In the genomic region with DNA sequence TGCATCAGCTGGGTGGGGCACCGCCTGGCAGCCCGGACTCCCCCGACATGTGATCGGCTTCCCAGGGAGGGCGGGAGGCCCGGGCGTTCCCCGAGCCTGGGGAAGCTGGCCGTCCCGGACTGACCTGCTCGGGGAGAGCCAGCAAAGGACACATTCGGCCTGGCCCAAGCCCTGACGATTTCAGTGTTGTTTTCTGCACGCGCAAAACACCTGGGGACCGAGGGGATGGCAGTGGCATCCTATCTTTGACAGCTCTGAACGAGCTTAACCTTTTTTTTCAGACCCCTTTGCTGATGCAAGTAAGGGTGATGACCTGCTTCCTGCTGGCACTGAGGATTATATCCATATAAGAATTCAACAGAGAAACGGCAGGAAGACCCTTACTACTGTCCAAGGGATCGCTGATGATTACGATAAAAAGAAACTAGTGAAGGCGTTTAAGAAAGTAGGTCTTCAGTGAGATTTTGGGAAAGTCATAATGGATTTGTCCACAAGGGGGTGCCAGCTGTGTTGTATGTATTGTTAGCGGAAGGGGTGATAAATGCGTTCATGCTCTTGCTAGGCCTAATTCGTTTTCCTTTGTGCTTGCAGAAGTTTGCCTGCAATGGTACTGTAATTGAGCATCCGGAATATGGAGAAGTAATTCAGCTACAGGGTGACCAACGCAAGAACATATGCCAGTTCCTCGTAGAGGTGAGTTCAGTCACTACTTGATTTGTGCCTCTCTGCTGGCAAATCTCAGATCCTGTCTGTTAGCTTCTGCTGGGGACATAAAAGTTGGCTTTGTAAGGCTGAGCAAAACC, we compare ENCODE assay signal across 1 cellular context.
A peak's percentile ranks its signal among the peaks of the same experiment; 100 is the strongest.
TF ChIP-seq lines count a peak whose summit lies in the region.

No MANE protein-coding gene starts in this region.

TF ChIP-seq in K562, 482 proteins besides CTCF, POLR2A, EP300 and RAD21 (continued from another document and continues in another):
- TF ChIP-seq, protein P1, sequence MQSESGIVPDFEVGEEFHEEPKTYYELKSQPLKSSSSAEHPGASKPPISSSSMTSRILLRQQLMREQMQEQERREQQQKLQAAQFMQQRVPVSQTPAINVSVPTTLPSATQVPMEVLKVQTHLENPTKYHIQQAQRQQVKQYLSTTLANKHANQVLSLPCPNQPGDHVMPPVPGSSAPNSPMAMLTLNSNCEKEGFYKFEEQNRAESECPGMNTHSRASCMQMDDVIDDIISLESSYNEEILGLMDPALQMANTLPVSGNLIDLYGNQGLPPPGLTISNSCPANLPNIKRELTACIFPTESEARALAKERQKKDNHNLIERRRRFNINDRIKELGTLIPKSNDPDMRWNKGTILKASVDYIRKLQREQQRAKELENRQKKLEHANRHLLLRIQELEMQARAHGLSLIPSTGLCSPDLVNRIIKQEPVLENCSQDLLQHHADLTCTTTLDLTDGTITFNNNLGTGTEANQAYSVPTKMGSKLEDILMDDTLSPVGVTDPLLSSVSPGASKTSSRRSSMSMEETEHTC (IDR thresholded peaks at IDR 0.05) = peak; percentile 64; the same call in 1 of the 2 replicates
- TF ChIP-seq, protein P2, sequence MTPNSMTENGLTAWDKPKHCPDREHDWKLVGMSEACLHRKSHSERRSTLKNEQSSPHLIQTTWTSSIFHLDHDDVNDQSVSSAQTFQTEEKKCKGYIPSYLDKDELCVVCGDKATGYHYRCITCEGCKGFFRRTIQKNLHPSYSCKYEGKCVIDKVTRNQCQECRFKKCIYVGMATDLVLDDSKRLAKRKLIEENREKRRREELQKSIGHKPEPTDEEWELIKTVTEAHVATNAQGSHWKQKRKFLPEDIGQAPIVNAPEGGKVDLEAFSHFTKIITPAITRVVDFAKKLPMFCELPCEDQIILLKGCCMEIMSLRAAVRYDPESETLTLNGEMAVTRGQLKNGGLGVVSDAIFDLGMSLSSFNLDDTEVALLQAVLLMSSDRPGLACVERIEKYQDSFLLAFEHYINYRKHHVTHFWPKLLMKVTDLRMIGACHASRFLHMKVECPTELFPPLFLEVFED (CRISPR knock-in tag; conservative IDR thresholded peaks at IDR 0.05) = no peak
- no peak for TF ChIP-seq SMARCB1 (IDR thresholded peaks at IDR 0.05; ENCODE audit: insufficient read length, low read depth)
- TF ChIP-seq, protein P3, sequence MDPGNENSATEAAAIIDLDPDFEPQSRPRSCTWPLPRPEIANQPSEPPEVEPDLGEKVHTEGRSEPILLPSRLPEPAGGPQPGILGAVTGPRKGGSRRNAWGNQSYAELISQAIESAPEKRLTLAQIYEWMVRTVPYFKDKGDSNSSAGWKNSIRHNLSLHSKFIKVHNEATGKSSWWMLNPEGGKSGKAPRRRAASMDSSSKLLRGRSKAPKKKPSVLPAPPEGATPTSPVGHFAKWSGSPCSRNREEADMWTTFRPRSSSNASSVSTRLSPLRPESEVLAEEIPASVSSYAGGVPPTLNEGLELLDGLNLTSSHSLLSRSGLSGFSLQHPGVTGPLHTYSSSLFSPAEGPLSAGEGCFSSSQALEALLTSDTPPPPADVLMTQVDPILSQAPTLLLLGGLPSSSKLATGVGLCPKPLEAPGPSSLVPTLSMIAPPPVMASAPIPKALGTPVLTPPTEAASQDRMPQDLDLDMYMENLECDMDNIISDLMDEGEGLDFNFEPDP (CRISPR knock-in tag; IDR thresholded peaks at IDR 0.05) = no peak
- no peak for TF ChIP-seq RBM34 (IDR thresholded peaks at IDR 0.05; ENCODE audit: borderline replicate concordance, insufficient read depth, low read length)
- no peak for TF ChIP-seq NCOR1 (IDR thresholded peaks at IDR 0.05)
- TF ChIP-seq CCNT2 (IDR thresholded peaks at IDR 0.05; ENCODE audit: borderline replicate concordance, extremely low read depth, insufficient read length, low read depth, low read length) = no peak
- no peak for TF ChIP-seq JUND (IDR thresholded peaks at IDR 0.05; ENCODE audit: borderline replicate concordance, low read depth, low read length)
- TF ChIP-seq JUND (tag; IDR thresholded peaks at IDR 0.05; ENCODE audit: borderline replicate concordance, low read depth, low read length) = no peak
- no peak for TF ChIP-seq RB1 (IDR thresholded peaks at IDR 0.05; ENCODE audit: low read depth)
- no peak for TF ChIP-seq TRIM28 (IDR thresholded peaks at IDR 0.05)
- no peak for TF ChIP-seq NELFE (IDR thresholded peaks at IDR 0.05; ENCODE audit: insufficient read depth, insufficient read length)
- no peak for TF ChIP-seq ZKSCAN3 (CRISPR knock-in tag; IDR thresholded peaks at IDR 0.05)
- TF ChIP-seq, protein P4, sequence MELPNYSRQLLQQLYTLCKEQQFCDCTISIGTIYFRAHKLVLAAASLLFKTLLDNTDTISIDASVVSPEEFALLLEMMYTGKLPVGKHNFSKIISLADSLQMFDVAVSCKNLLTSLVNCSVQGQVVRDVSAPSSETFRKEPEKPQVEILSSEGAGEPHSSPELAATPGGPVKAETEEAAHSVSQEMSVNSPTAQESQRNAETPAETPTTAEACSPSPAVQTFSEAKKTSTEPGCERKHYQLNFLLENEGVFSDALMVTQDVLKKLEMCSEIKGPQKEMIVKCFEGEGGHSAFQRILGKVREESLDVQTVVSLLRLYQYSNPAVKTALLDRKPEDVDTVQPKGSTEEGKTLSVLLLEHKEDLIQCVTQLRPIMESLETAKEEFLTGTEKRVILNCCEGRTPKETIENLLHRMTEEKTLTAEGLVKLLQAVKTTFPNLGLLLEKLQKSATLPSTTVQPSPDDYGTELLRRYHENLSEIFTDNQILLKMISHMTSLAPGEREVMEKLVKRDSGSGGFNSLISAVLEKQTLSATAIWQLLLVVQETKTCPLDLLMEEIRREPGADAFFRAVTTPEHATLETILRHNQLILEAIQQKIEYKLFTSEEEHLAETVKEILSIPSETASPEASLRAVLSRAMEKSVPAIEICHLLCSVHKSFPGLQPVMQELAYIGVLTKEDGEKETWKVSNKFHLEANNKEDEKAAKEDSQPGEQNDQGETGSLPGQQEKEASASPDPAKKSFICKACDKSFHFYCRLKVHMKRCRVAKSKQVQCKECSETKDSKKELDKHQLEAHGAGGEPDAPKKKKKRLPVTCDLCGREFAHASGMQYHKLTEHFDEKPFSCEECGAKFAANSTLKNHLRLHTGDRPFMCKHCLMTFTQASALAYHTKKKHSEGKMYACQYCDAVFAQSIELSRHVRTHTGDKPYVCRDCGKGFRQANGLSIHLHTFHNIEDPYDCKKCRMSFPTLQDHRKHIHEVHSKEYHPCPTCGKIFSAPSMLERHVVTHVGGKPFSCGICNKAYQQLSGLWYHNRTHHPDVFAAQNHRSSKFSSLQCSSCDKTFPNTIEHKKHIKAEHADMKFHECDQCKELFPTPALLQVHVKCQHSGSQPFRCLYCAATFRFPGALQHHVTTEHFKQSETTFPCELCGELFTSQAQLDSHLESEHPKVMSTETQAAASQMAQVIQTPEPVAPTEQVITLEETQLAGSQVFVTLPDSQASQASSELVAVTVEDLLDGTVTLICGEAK (IDR thresholded peaks at IDR 0.05) = no peak
- TF ChIP-seq, protein P4 (CRISPR knock-in tag; IDR thresholded peaks at IDR 0.05) = no peak
- no peak for TF ChIP-seq CTBP1 (IDR thresholded peaks at IDR 0.05; ENCODE audit: borderline replicate concordance)
- TF ChIP-seq CC2D1A (IDR thresholded peaks at IDR 0.05) = 0 out of 2 replicates have a peak, but pooled peaks have one; percentile 19
- TF ChIP-seq TAF9B (IDR thresholded peaks at IDR 0.05; ENCODE audit: partially characterized antibody) = no peak
- TF ChIP-seq HNRNPK (IDR thresholded peaks at IDR 0.05; ENCODE audit: low read depth, low read length, poor library complexity, severe bottlenecking) = peak; percentile 12
- no peak for TF ChIP-seq SMAD4 (CRISPR knock-in tag; conservative IDR thresholded peaks at IDR 0.05)
- TF ChIP-seq, protein P5, sequence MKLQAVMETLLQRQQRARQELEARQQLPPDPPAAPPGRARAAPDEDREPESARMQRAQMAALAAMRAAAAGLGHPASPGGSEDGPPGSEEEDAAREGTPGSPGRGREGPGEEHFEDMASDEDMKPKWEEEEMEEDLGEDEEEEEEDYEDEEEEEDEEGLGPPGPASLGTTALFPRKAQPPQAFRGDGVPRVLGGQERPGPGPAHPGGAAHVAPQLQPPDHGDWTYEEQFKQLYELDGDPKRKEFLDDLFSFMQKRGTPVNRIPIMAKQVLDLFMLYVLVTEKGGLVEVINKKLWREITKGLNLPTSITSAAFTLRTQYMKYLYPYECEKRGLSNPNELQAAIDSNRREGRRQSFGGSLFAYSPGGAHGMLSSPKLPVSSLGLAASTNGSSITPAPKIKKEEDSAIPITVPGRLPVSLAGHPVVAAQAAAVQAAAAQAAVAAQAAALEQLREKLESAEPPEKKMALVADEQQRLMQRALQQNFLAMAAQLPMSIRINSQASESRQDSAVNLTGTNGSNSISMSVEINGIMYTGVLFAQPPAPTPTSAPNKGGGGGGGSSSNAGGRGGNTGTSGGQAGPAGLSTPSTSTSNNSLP (IDR thresholded peaks at IDR 0.05; ENCODE audit: borderline replicate concordance, low read depth, low read length) = no peak
- no peak for TF ChIP-seq ZNF282 (CRISPR knock-in tag; IDR thresholded peaks at IDR 0.05)
- no peak for TF ChIP-seq MYBL2 (IDR thresholded peaks at IDR 0.05; ENCODE audit: low read depth)
- TF ChIP-seq MYBL2 (CRISPR knock-in tag; IDR thresholded peaks at IDR 0.05; ENCODE audit: borderline replicate concordance) = no peak
- TF ChIP-seq, protein P6, sequence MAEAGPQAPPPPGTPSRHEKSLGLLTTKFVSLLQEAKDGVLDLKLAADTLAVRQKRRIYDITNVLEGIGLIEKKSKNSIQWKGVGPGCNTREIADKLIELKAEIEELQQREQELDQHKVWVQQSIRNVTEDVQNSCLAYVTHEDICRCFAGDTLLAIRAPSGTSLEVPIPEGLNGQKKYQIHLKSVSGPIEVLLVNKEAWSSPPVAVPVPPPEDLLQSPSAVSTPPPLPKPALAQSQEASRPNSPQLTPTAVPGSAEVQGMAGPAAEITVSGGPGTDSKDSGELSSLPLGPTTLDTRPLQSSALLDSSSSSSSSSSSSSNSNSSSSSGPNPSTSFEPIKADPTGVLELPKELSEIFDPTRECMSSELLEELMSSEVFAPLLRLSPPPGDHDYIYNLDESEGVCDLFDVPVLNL (CRISPR knock-in tag; IDR thresholded peaks at IDR 0.05; ENCODE audit: low read depth) = no peak
- no peak for TF ChIP-seq ZNF436 (CRISPR knock-in tag; IDR thresholded peaks at IDR 0.05)
- TF ChIP-seq KDM4B (IDR thresholded peaks at IDR 0.05; ENCODE audit: borderline replicate concordance in 2 of 2, low read depth in 1 of 2) = no peak
- TF ChIP-seq BCL6 (CRISPR knock-in tag; IDR thresholded peaks at IDR 0.05) = no peak
- no peak for TF ChIP-seq NR3C1 (CRISPR knock-in tag; IDR thresholded peaks at IDR 0.05)
- TF ChIP-seq POLR2AphosphoS5 (IDR thresholded peaks at IDR 0.05; ENCODE audit: control insufficient read depth, insufficient read depth, low read depth, low read length) = peak; percentile 14
- no peak for TF ChIP-seq ELF4 (CRISPR knock-in tag; IDR thresholded peaks at IDR 0.05)
- TF ChIP-seq PCBP1 (IDR thresholded peaks at IDR 0.05; ENCODE audit: low read depth, low read length, poor library complexity, severe bottlenecking) = no peak
- TF ChIP-seq FOXM1 (IDR thresholded peaks at IDR 0.05; ENCODE audit: low read depth) = no peak
- no peak for TF ChIP-seq FOXM1 (CRISPR knock-in tag; IDR thresholded peaks at IDR 0.05; ENCODE audit: low read depth)
- TF ChIP-seq YY1 (IDR thresholded peaks at IDR 0.05; ENCODE audit: borderline replicate concordance in 1 of 3, control insufficient read depth in 1 of 3, extremely low read depth in 1 of 3, insufficient read depth in 3 of 3, insufficient read length in 1 of 3, insufficient replicate concordance in 2 of 3, low read depth in 1 of 3, low read length in 2 of 3) = no peak
- no peak for TF ChIP-seq CBFA2T2 (conservative IDR thresholded peaks at IDR 0.05)
- TF ChIP-seq HMGN3 (IDR thresholded peaks at IDR 0.05; ENCODE audit: borderline replicate concordance, extremely low read depth, insufficient read length, low read depth, low read length) = no peak
- peak; percentile 41 for TF ChIP-seq ETV1 (tag; conservative IDR thresholded peaks at IDR 0.05; ENCODE audit: low read depth)
- TF ChIP-seq TCF7L2 (IDR thresholded peaks at IDR 0.05; ENCODE audit: low read depth, low read length) = no peak
- no peak for TF ChIP-seq ZNF212 (CRISPR knock-in tag; IDR thresholded peaks at IDR 0.05)
- TF ChIP-seq, protein P7, sequence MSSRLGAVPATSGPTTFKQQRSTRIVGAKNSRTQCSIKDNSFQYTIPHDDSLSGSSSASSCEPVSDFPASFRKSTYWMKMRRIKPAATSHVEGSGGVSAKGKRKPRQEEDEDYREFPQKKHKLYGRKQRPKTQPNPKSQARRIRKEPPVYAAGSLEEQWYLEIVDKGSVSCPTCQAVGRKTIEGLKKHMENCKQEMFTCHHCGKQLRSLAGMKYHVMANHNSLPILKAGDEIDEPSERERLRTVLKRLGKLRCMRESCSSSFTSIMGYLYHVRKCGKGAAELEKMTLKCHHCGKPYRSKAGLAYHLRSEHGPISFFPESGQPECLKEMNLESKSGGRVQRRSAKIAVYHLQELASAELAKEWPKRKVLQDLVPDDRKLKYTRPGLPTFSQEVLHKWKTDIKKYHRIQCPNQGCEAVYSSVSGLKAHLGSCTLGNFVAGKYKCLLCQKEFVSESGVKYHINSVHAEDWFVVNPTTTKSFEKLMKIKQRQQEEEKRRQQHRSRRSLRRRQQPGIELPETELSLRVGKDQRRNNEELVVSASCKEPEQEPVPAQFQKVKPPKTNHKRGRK (tag; IDR thresholded peaks at IDR 0.05) = no peak
- no peak for TF ChIP-seq ZNF217 (CRISPR knock-in tag; IDR thresholded peaks at IDR 0.05)
